ENCODE assay signal across 28 cellular contexts in genomic region chr17:29881256-29881655, GRCh38. TPM values are rescaled to one million over a fixed set of nuclear protein-coding genes. Genes with fewer than 3 reads are reported as not detected.
DNase-seq lines count a peak whose midpoint lies in the region; ATAC-seq, FAIRE-seq and TF ChIP-seq lines count a peak whose summit lies in the region.
"Had no signal": no experiment of that assay in that cellular context is flagged by ENCODE, and none has a peak within 500 bp of the region (broad histone marks: within the 10 kb centered on the region; RNA-seq: fewer than 3 reads in every experiment).

No MANE protein-coding gene starts in this region.

- peaks cover 4% of the 10 kb centered on the region; the same call in 1 of the 2 replicates for H4K20me1 ChIP-seq in K562 (replicated peaks; ENCODE audit: control insufficient read depth, insufficient read depth, low read length)

- H3K36me3 Mint-ChIP-seq in T-helper 17 cell (ENCODE audit: low read depth) (peaks cover 2% of the 10 kb centered on the region), naive B cell (peaks cover 5 to 7% of the 10 kb centered on the region in 2 donors)

- no TSS peak for BruUV-seq in K562 (replicated peaks; lab: Mats Ljungman, UMichigan)

- H3K79me2 ChIP-seq in K562 (ENCODE audit: control insufficient read depth, insufficient read depth, low read length): no peaks in the 10 kb centered on the region

- H3K27me3 Mint-ChIP-seq in T-helper 17 cell: no peaks in the 10 kb centered on the region
- no peaks in the 10 kb centered on the region for H3K27me3 Mint-ChIP-seq in naive B cell
- H3K27me3 Mint-ChIP-seq: B cell; CD4-positive, alpha-beta memory T cell; CD4-positive, CD25-positive, alpha-beta regulatory T cell; CD8-positive, alpha-beta memory T cell had no signal

- CTCF ChIA-PET in HEK293 (lab: Yijun Ruan, JAX) (no interaction called here), K562 (lab: Yijun Ruan, JAX; ENCODE audit: low intra/inter-chr PET ratio) (no interaction called here)

- H3K9ac ChIP-seq in K562 (ENCODE audit: insufficient read depth in 1 of 2, low read depth in 2 of 2, low read length in 2 of 2): no peak overlapping the region
- H3K9ac ChIP-seq: BLaER1 treated with 17β-estradiol and CSF1 and Interleukin-3, amounts not matched to agents 10 nM and 100 nM had no signal

- no peaks in the 10 kb centered on the region for H3K9me1 ChIP-seq in K562 (ENCODE audit: control insufficient read depth, insufficient read depth, low read length)

- ATAC-seq in T-helper 17 cell (no peak), K562 (no peak), naive B cell (ENCODE audit: low read depth in 2 of 2) (no peak), GM21390 (IDR thresholded peaks at IDR 0.05; ENCODE audit: unreplicated experiment) (no peak)
- ATAC-seq: A549, GM12878 had no signal

- FAIRE-seq in K562 (lab: Jason Lieb, UNC): no peak
- FAIRE-seq: GM12878, GM12892, GM18507 had no signal

- peaks cover 29% of the 10 kb centered on the region for H3K4me1 Mint-ChIP-seq in T-helper 17 cell
- peaks cover 35 to 69% (median 56%) of the 10 kb centered on the region in 3 donors for H3K4me1 Mint-ChIP-seq in naive B cell

- no peak overlapping the region for H3K27ac ChIP-seq in HEK293 (ENCODE audit: extremely low read depth, low read depth, low read length)
- H3K27ac ChIP-seq in K562 (ENCODE audit: extremely low read depth, low read depth, low read length): no peak overlapping the region
- no peak overlapping the region for H3K27ac ChIP-seq in right atrium auricular region
- H3K27ac ChIP-seq: 22Rv1; A549; BLaER1 treated with 17β-estradiol and CSF1 and Interleukin-3, amounts not matched to agents 10 nM and 100 nM had no signal

- H3K4me1 ChIP-seq in HEK293 (ENCODE audit: control insufficient read depth, insufficient read depth, low read length) (peaks cover 3% of the 10 kb centered on the region), K562 (replicated peaks in 1 of 2; ENCODE audit: control insufficient read depth in 2 of 2, insufficient read depth in 2 of 2, low read length in 2 of 2) (no peaks in the 10 kb centered on the region), right atrium auricular region (peaks cover 0 to 6% of the 10 kb centered on the region in 2 donors)
- H3K4me1 ChIP-seq: A549 had no signal

- no peak for TF ChIP-seq EP300 in K562 (IDR thresholded peaks at IDR 0.05; ENCODE audit: low read length)

- no peak for TF ChIP-seq RAD21 in K562 (CRISPR knock-in tag; conservative IDR thresholded peaks at IDR 0.05 in 1 of 2, IDR thresholded peaks at IDR 0.05 in 1 of 2)

- POLR2A ChIA-PET in HEK293 (lab: Yijun Ruan, JAX) (no interaction called here), K562 (lab: Yijun Ruan, JAX) (no interaction called here)

- H2AFZ ChIP-seq in K562 (ENCODE audit: low read depth, low read length): no peak overlapping the region

- no peak for TF ChIP-seq POLR2A in K562 (conservative IDR thresholded peaks at IDR 0.05)

- intact Hi-C loops in K562 (cut with micrococcal nuclease): no loop called here

- TF ChIP-seq CTCF in HEK293 (tag by site-specific recombination; IDR thresholded peaks at IDR 0.05) (no peak), K562 (IDR thresholded peaks at IDR 0.05 in 2 of 3, conservative IDR thresholded peaks at IDR 0.05 in 1 of 3; ENCODE audit: insufficient read depth in 2 of 3, low read depth in 1 of 3, low read length in 3 of 3) (no peak), right atrium auricular region (IDR thresholded peaks at IDR 0.05) (no peak)

- no peaks in the 10 kb centered on the region for H3K9me3 ChIP-seq in HEK293 (ENCODE audit: control insufficient read depth, insufficient read depth, low read depth, low read length)
- no peaks in the 10 kb centered on the region for H3K9me3 ChIP-seq in T-helper 17 cell (ENCODE audit: control insufficient read depth, low read length, poor library complexity, severe bottlenecking)
- H3K9me3 ChIP-seq in K562 (replicated peaks; ENCODE audit: control insufficient read depth, insufficient read depth, low read depth, low read length): no peaks in the 10 kb centered on the region
- no peaks in the 10 kb centered on the region for H3K9me3 ChIP-seq in right atrium auricular region
- H3K9me3 ChIP-seq: A549 had no signal

- DNase-seq in T-helper 17 cell (no peak), K562 (ENCODE audit: extremely low read depth in 1 of 4, low spot score in 3 of 4) (no peak), naive B cell (no peak), HUDEP-2 (lab: John Stamatoyannopoulos, UW; ENCODE audit: unreplicated experiment in 76 of 76) (no peak), C1 segment of cervical spinal cord (lab: John Stamatoyannopoulos, UW) (no peak), right atrium auricular region (ENCODE audit: low spot score) (no peak)
- DNase-seq: AML-193; CD4-positive, alpha-beta memory T cell; CD4-positive, CD25-positive, alpha-beta regulatory T cell; CD8-positive, alpha-beta memory T cell; COR-L47; DMS 273 treated with DMSO at 0.1 percent for 48 hours; DMS153; DMS53; DMS79; DND-41; EL; GDM1 had no signal

- in situ Hi-C loops in K562 (cut with MboI): no loop called here

- no peak overlapping the region for H3K4me3 Mint-ChIP-seq in T-helper 17 cell
- H3K4me3 Mint-ChIP-seq in naive B cell: no peak overlapping the region
- H3K4me3 Mint-ChIP-seq: B cell; CD14-positive monocyte; CD4-positive, alpha-beta memory T cell; CD8-positive, alpha-beta memory T cell had no signal

- H3K4me2 ChIP-seq in K562 (ENCODE audit: insufficient read depth, low read length): no peak overlapping the region
- H3K4me2 ChIP-seq: A549; BLaER1 treated with 17β-estradiol and CSF1 and Interleukin-3, amounts not matched to agents 10 nM and 100 nM had no signal

- H3K36me3 ChIP-seq in HEK293 (ENCODE audit: control insufficient read depth in 2 of 2, insufficient read depth in 1 of 2, low read length in 2 of 2) (no peaks in the 10 kb centered on the region), K562 (ENCODE audit: control insufficient read depth, insufficient read depth, low read length) (no peaks in the 10 kb centered on the region), right atrium auricular region (no peaks in the 10 kb centered on the region)

- H3K27me3 ChIP-seq in K562 (ENCODE audit: control insufficient read depth in 2 of 2, insufficient read depth in 2 of 2, low read length in 2 of 2): no peaks in the 10 kb centered on the region
- H3K27me3 ChIP-seq in right atrium auricular region: no peaks in the 10 kb centered on the region
- H3K27me3 ChIP-seq: BLaER1 treated with 17β-estradiol and CSF1 and Interleukin-3, amounts not matched to agents 10 nM and 100 nM had no signal

- WGBS in K562 (ENCODE audit: insufficient coverage, low coverage, missing lambda C conversion rate): 15% methylated on average over 3 of the region's 3 CpGs

- H3K4me3 ChIP-seq in HEK293 (ENCODE audit: low read depth, low read length) (no peak overlapping the region), K562 (no peak overlapping the region), right atrium auricular region (no peak overlapping the region)
- H3K4me3 ChIP-seq: A549; BLaER1 treated with 17β-estradiol and CSF1 and Interleukin-3, amounts not matched to agents 10 nM and 100 nM; GM12878 had no signal

- H3K27ac Mint-ChIP-seq in T-helper 17 cell: peak overlapping the region; percentile 24
- H3K27ac Mint-ChIP-seq in naive B cell: peak overlapping the region in 4 of 6 donors; percentile 7 to 49 (median 28)
- H3K27ac Mint-ChIP-seq: B cell; CD4-positive, alpha-beta memory T cell; CD4-positive, CD25-positive, alpha-beta regulatory T cell; CD8-positive, alpha-beta memory T cell had no signal

- peaks cover 0 to 4% (median 0%) of the 10 kb centered on the region in 7 donors for H3K9me3 Mint-ChIP-seq in naive B cell
- H3K9me3 Mint-ChIP-seq: CD14-positive monocyte; CD4-positive, alpha-beta memory T cell; CD4-positive, CD25-positive, alpha-beta regulatory T cell; CD8-positive, alpha-beta memory T cell had no signal

TF ChIP-seq in HEK293, 187 proteins besides CTCF, POLR2A, EP300 and RAD21 (continues in another document):
- TF ChIP-seq ZFHX2 (tag by site-specific recombination; conservative IDR thresholded peaks at IDR 0.05): peak; percentile 28; the same call in 1 of the 2 replicates
- peak; percentile 79 for TF ChIP-seq ZNF366 (tag by site-specific recombination; conservative IDR thresholded peaks at IDR 0.05)

TF ChIP-seq in K562, 482 proteins besides CTCF, POLR2A, EP300 and RAD21 (continues in another document):
- 0 out of 2 replicates have a peak, but pooled peaks have one; percentile 8 for TF ChIP-seq PKNOX1 (IDR thresholded peaks at IDR 0.05)

RNA-seq across cellular contexts. Expression of gene SSH2, which starts 48.8 kb away (rescaled TPM):
- 10 to 100 TPM; 72.2 to 72.7 TPM for total RNA-seq in T-helper 17 cell
- total RNA-seq in K562 (2011; cell fraction: chromatin; rRNA removed; ENCODE audit: low replicate concordance): 26.8 and 53.5 TPM in 2 replicates
- 14.3 and 17.4 TPM in 2 replicates for total RNA-seq in K562 (2011; cell fraction: nucleolus; rRNA removed)
- total RNA-seq in K562 (2011; cell fraction: nucleoplasm; rRNA removed): 40.3 and 94.6 TPM in 2 replicates
- 5.2 and 6.8 TPM in 2 replicates for total RNA-seq in K562 (2014; rRNA removed)
- 6.9 and 7.7 TPM in 2 replicates for total RNA-seq in K562 (2014; rRNA removed; fragmentation: Illumina TruSeq; extraction: Trizol)
- total RNA-seq in K562 (2015; rRNA removed; fragmentation: Illumina TruSeq; extraction: Trizol): 12.1 and 12.2 TPM in 2 replicates
- total RNA-seq in K562 (2021): 13.6 and 16.1 TPM in 2 replicates
- 6.7 and 13.2 TPM in 2 replicates for polyA plus RNA-seq in K562 (2011; rRNA removed)
- polyA plus RNA-seq in K562 (2011; cell fraction: cytosol; rRNA removed): 9.3 and 14.7 TPM in 2 replicates
- polyA plus RNA-seq in K562 (2011; cell fraction: nucleus; rRNA removed): 8.4 and 11.6 TPM in 2 replicates
- 16.6 and 20.6 TPM in 2 replicates for polyA plus RNA-seq in K562 (2012)
- 14.3 and 15.6 TPM in 2 replicates for polyA plus RNA-seq in K562 (2014; fragmentation: Illumina TruSeq; extraction: Trizol)
- 1 to 10 TPM; 3.9 to 6.2 TPM for polyA plus RNA-seq in K562 (2014; fragmentation: Nextera tagmentation; extraction: Ambion mirVana)
- 10.2 and 13.0 TPM in 2 replicates for polyA plus RNA-seq in K562 (2014; rRNA removed)
- 17.0 and 30.7 TPM in 2 replicates for polyA minus RNA-seq in K562 (2011; rRNA and poly(A)+ RNA removed)
- polyA minus RNA-seq in K562 (2011; cell fraction: cytosol; rRNA and poly(A)+ RNA removed): 5.9 and 15.7 TPM in 2 replicates
- polyA minus RNA-seq in K562 (2011; cell fraction: nucleus; rRNA and poly(A)+ RNA removed): 10.5 and 11.6 TPM in 2 replicates
- 10 to 100 TPM; 46.3 to 96.7 (median 65.5) TPM for polyA plus RNA-seq in naive B cell (ENCODE audit: low read depth in 6 of 6)
- total RNA-seq in right atrium auricular region: 10 to 100 TPM; 36.1 to 36.8 TPM
